Comparison of ENCODE assay signal across 1 cellular context in the genomic region with DNA sequence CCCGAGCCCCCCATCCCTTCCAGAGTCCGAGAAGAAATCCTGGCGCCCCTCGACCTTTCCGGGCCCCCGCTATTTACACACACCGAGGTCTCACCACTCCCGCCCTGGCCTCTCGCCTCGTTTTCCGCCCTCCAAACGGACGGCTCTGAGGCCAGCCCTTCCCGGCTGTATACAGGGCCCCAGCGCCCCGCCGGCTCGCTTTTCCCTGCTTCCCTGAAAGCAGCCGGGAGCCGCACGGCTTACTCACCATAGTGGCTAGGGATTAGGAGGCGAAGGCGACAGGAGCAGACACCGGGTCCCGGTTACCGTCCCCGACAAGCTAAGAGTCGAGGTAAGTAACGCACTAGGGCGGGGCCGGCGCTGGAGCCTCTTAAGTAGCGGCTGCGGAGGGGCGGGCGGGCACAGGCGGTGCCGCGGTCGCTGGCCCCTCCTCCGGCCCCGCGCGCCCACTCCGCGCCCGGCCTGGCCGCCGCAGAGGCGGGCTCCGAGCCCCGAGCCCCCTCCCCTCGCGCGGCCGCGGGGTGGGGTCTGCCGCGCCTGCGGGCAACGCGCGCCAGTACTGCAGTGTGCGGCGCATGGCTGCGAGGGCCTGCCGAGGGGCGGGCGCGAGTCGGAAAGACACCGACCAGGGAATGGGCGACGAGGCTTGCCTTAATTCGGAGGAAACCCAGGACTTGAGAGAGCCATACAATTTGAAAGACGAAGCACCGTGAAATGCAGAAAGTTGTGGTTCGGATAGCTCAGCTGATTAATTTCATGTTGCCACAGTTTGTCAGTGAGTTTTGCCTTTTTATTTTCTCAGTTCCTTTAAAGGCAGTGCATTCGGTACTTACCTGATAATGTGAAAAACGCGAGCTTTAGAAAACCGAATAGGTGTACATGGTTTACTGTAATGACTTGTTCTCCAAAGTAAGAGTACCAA.
A peak's percentile ranks its signal among the peaks of the same experiment; 100 is the strongest.
TF ChIP-seq lines count a peak whose summit lies in the region.

Gene TUBA1B, minus strand, starts transcription at position 345 of the 922 bp plus-strand sequence. Its CDS starts 95 bp downstream, at position 250.

TF ChIP-seq in SK-N-SH, 30 proteins besides CTCF, POLR2A, EP300 and RAD21 (continued from another document):
- TF ChIP-seq FOSL2 (IDR thresholded peaks at IDR 0.05; ENCODE audit: borderline replicate concordance, low read depth) (peak; percentile 7; the same call in 1 of the 2 replicates), SIN3A (IDR thresholded peaks at IDR 0.05; ENCODE audit: borderline replicate concordance, low read depth, low read length) (peak; percentile 83), NRF1 (IDR thresholded peaks at IDR 0.05; ENCODE audit: low read depth, low read length) (peak; percentile 66), NFIC (IDR thresholded peaks at IDR 0.05; ENCODE audit: borderline replicate concordance) (no peak), RFX5 (IDR thresholded peaks at IDR 0.05; ENCODE audit: low read length) (0 out of 2 replicates have a peak, but pooled peaks have one; percentile 37), RCOR1 (IDR thresholded peaks at IDR 0.05; ENCODE audit: low read length) (no peak), MEF2A (IDR thresholded peaks at IDR 0.05; ENCODE audit: borderline replicate concordance, low read depth) (no peak), ZBTB33 (IDR thresholded peaks at IDR 0.05; ENCODE audit: borderline replicate concordance, low read depth) (no peak), EZH2phosphoT487 (IDR thresholded peaks at IDR 0.05; ENCODE audit: borderline replicate concordance, low read depth) (no peak), JUND (IDR thresholded peaks at IDR 0.05) (no peak; the same call in 1 of the 2 replicates)
- TF ChIP-seq, protein P1, sequence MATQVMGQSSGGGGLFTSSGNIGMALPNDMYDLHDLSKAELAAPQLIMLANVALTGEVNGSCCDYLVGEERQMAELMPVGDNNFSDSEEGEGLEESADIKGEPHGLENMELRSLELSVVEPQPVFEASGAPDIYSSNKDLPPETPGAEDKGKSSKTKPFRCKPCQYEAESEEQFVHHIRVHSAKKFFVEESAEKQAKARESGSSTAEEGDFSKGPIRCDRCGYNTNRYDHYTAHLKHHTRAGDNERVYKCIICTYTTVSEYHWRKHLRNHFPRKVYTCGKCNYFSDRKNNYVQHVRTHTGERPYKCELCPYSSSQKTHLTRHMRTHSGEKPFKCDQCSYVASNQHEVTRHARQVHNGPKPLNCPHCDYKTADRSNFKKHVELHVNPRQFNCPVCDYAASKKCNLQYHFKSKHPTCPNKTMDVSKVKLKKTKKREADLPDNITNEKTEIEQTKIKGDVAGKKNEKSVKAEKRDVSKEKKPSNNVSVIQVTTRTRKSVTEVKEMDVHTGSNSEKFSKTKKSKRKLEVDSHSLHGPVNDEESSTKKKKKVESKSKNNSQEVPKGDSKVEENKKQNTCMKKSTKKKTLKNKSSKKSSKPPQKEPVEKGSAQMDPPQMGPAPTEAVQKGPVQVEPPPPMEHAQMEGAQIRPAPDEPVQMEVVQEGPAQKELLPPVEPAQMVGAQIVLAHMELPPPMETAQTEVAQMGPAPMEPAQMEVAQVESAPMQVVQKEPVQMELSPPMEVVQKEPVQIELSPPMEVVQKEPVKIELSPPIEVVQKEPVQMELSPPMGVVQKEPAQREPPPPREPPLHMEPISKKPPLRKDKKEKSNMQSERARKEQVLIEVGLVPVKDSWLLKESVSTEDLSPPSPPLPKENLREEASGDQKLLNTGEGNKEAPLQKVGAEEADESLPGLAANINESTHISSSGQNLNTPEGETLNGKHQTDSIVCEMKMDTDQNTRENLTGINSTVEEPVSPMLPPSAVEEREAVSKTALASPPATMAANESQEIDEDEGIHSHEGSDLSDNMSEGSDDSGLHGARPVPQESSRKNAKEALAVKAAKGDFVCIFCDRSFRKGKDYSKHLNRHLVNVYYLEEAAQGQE (IDR thresholded peaks at IDR 0.05; ENCODE audit: low read depth, low read length), result peak; percentile 50
- TF ChIP-seq, protein P2, sequence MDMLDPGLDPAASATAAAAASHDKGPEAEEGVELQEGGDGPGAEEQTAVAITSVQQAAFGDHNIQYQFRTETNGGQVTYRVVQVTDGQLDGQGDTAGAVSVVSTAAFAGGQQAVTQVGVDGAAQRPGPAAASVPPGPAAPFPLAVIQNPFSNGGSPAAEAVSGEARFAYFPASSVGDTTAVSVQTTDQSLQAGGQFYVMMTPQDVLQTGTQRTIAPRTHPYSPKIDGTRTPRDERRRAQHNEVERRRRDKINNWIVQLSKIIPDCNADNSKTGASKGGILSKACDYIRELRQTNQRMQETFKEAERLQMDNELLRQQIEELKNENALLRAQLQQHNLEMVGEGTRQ (IDR thresholded peaks at IDR 0.05; ENCODE audit: borderline replicate concordance, low read depth, low read length), result no peak
- TF ChIP-seq, protein P3, sequence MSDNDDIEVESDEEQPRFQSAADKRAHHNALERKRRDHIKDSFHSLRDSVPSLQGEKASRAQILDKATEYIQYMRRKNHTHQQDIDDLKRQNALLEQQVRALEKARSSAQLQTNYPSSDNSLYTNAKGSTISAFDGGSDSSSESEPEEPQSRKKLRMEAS (IDR thresholded peaks at IDR 0.05; ENCODE audit: low read depth), result peak; percentile 93
